ENCODE assay signal across 17 cellular contexts in the genomic region with DNA sequence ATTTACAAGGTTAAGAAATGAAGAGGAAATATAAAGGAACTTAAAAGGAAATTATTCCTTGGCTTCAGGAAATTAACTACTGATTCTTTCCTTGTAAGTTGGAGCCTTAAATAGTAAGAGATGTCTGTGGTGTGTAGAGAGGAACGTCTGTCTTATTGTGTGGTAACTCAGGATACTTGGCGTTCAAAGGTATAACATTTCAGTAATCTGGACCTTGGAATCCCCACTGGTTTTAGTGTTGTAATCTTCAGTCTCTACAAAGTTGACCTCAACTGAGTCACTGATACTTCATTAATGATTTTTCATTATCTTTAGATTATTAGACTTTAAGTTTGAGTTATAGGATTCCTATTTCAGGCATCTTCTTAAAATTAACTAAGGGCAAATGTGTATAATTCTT.
DNase-seq lines count a peak whose midpoint lies in the region; FAIRE-seq and TF ChIP-seq lines count a peak whose summit lies in the region.
"Had no signal": no experiment of that assay in that cellular context is flagged by ENCODE, and none has a peak within 500 bp of the region (broad histone marks: within the 10 kb centered on the region; RNA-seq: fewer than 3 reads in every experiment).

No MANE protein-coding gene starts in this region.

- H3K36me3 ChIP-seq in small intestine (ENCODE audit: control insufficient read depth in 2 of 2, insufficient read depth in 2 of 2, low read length in 2 of 2), result no peaks in the 10 kb centered on the region
- H3K36me3 ChIP-seq: BLaER1 had no signal

- no peaks in the 10 kb centered on the region for H3K9me3 ChIP-seq in small intestine (ENCODE audit: control insufficient read depth, low read depth)
- H3K9me3 ChIP-seq: A549, BLaER1 had no signal

- DNase-seq in GM12891 (ENCODE audit: insufficient read length, low spot score), result no peak
- DNase-seq in amniotic epithelial cell (ENCODE audit: low read depth), result peak; percentile 4
- DNase-seq in kidney tubule cell (ENCODE audit: low spot score), result peak; percentile 18
- DNase-seq in small intestine, result peak; percentile 56
- no peak for DNase-seq in DMS53 (lab: John Stamatoyannopoulos, UW)
- DNase-seq in activated effector memory CD4-positive, alpha-beta T cell treated with anti-CD3 and anti-CD28 coated beads, Interleukin-2, amount 50 U/mL, for 16 hours, result no peak
- no peak for DNase-seq in stimulated activated CD4-positive, alpha-beta T cell treated with anti-CD3 and anti-CD28 coated beads, Interleukin-2, amount 100 ng/mL, for 48 hours
- DNase-seq: Calu3; CD4-positive, alpha-beta memory T cell; GOT3; H7; HFFc6 had no signal

- TF ChIP-seq POLR2A in GM12891 (IDR thresholded peaks at IDR 0.05; ENCODE audit: low read depth, low read length), result no peak

- no peak overlapping the region for H3K27ac ChIP-seq in small intestine (ENCODE audit: low read depth in 1 of 2, low read length in 1 of 2)
- H3K27ac ChIP-seq: 22Rv1, A549, BLaER1, HL-60 had no signal

- FAIRE-seq in GM12891 (lab: Jason Lieb, UNC) (peak; percentile 9), small intestine (lab: Jason Lieb, UNC) (no peak)
- FAIRE-seq: A549, G401.6 had no signal

- 32 to 68% (median 39%) methylated on average over 2 of the region's 2 CpGs for WGBS in small intestine, 3 donors

- no peaks in the 10 kb centered on the region for H3K27me3 ChIP-seq in small intestine (ENCODE audit: control insufficient read depth in 2 of 2, insufficient read depth in 2 of 2, low read length in 2 of 2)
- H3K27me3 ChIP-seq: BLaER1 had no signal

- H3K4me3 ChIP-seq in small intestine (ENCODE audit: low read depth in 1 of 2, low read length in 2 of 2), result no peak overlapping the region
- H3K4me3 ChIP-seq: A549, BLaER1 had no signal

- no peaks in the 10 kb centered on the region for H3K4me1 ChIP-seq in small intestine (ENCODE audit: control insufficient read depth in 2 of 2, insufficient read depth in 1 of 2, low read depth in 1 of 2, low read length in 1 of 2)
- H3K4me1 ChIP-seq: A549, BLaER1 had no signal

TF ChIP-seq in GM12891, 5 proteins besides CTCF, POLR2A, EP300 and RAD21:
- TF ChIP-seq TAF1 (IDR thresholded peaks at IDR 0.05; ENCODE audit: low read depth, low read length) (no peak), POLR2AphosphoS5 (IDR thresholded peaks at IDR 0.05; ENCODE audit: low read depth, low read length) (no peak), PAX5 (IDR thresholded peaks at IDR 0.05; ENCODE audit: insufficient read depth, low read length, severe bottlenecking) (no peak), SPI1 (IDR thresholded peaks at IDR 0.05; ENCODE audit: low read depth, low read length) (no peak), POU2F2 (IDR thresholded peaks at IDR 0.05; ENCODE audit: low read depth, low read length) (no peak)

Comparison
In these comparisons a context has a peak if more than half of its experiments do, and no peak if none do; other contexts are left out.
1. DNase-seq: peak in amniotic epithelial cell (single experiment), kidney tubule cell (single experiment) and small intestine (single experiment); none in GM12891 (single experiment), DMS53 (single experiment), activated effector memory CD4-positive, alpha-beta T cell treated with anti-CD3 and anti-CD28 coated beads, Interleukin-2, amount 50 U/mL, for 16 hours (single experiment) and stimulated activated CD4-positive, alpha-beta T cell treated with anti-CD3 and anti-CD28 coated beads, Interleukin-2, amount 100 ng/mL, for 48 hours (0 of 2).